1 cellular context compared by ENCODE assay signal in the genomic region with DNA sequence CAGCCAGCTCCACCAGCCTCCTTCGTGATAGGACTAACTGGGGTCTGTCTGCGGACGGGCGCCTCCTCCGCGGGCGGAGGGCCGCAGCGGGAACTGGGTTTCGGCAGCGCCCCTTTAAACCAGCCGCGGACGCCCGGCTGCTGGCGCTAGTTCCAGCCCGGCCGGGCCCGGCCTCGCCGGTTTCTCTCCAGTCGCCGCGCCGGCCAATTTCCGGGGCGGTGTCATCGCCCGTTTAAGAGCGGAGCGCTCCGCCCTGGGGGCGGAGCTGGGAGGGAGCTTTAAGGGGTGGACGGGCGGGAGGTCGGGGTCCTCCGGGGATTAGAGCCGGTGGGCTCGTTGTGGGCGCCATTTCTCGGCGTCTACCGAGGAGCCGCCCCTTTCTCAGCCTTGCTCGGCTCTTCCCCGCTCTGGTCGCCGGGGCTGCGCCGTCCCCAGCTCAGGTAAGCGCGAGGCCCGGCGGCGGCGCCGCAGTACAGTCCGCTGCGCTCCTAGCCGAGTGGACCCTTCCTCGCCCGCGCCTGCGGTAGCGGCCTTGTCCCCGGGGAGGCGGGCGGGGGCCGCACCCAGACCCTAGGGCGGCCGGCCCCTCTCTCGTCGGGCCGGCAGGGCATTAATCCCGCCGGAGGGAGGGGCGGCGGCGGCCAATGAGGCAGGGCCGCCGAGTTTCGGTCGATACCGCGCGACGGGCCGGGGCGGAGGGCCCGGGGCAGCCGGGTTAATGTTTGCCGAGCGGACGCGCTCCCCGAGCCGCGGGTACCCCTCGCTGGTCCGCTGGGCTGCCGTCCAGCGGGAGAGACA.
TF ChIP-seq lines count a peak whose summit lies in the region.

A gene (plus strand): TSS at position 307 of the 798 bp plus-strand sequence. CDS start 6,008 bp downstream, outside the sequence.

TF ChIP-seq in K562, 482 proteins besides CTCF, POLR2A, EP300 and RAD21 (continued from another document and continues in another):
- TF ChIP-seq, protein P1, sequence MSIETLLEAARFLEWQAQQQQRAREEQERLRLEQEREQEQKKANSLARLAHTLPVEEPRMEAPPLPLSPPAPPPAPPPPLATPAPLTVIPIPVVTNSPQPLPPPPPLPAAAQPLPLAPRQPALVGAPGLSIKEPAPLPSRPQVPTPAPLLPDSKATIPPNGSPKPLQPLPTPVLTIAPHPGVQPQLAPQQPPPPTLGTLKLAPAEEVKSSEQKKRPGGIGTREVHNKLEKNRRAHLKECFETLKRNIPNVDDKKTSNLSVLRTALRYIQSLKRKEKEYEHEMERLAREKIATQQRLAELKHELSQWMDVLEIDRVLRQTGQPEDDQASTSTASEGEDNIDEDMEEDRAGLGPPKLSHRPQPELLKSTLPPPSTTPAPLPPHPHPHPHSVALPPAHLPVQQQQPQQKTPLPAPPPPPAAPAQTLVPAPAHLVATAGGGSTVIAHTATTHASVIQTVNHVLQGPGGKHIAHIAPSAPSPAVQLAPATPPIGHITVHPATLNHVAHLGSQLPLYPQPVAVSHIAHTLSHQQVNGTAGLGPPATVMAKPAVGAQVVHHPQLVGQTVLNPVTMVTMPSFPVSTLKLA (conservative IDR thresholded peaks at IDR 0.05) = peak in 1 of 2 experiments; percentile 48; a peak in 2 of 4 replicates
- peak; percentile 99 for TF ChIP-seq SNIP1 (IDR thresholded peaks at IDR 0.05; ENCODE audit: low read depth)
- TF ChIP-seq ZNF146 (CRISPR knock-in tag; IDR thresholded peaks at IDR 0.05; ENCODE audit: unreplicated experiment) = no peak
- peak in 1 of 2 experiments; percentile 61; a peak in 2 of 4 replicates for TF ChIP-seq SRF (CRISPR knock-in tag; IDR thresholded peaks at IDR 0.05)
- peak; percentile 47; the same call in 1 of the 2 replicates for TF ChIP-seq CBX1 (IDR thresholded peaks at IDR 0.05; ENCODE audit: low read depth)
- no peak for TF ChIP-seq POLR2AphosphoS2 (IDR thresholded peaks at IDR 0.05; ENCODE audit: low read length)
- TF ChIP-seq, protein P2, sequence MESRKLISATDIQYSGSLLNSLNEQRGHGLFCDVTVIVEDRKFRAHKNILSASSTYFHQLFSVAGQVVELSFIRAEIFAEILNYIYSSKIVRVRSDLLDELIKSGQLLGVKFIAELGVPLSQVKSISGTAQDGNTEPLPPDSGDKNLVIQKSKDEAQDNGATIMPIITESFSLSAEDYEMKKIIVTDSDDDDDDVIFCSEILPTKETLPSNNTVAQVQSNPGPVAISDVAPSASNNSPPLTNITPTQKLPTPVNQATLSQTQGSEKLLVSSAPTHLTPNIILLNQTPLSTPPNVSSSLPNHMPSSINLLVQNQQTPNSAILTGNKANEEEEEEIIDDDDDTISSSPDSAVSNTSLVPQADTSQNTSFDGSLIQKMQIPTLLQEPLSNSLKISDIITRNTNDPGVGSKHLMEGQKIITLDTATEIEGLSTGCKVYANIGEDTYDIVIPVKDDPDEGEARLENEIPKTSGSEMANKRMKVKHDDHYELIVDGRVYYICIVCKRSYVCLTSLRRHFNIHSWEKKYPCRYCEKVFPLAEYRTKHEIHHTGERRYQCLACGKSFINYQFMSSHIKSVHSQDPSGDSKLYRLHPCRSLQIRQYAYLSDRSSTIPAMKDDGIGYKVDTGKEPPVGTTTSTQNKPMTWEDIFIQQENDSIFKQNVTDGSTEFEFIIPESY (CRISPR knock-in tag; IDR thresholded peaks at IDR 0.05) = peak; percentile 92
- TF ChIP-seq ZBTB7A (IDR thresholded peaks at IDR 0.05; ENCODE audit: borderline replicate concordance, control insufficient read depth, low read depth, low read length) = peak; percentile 93
- peak; percentile 36 for TF ChIP-seq PHF20 (IDR thresholded peaks at IDR 0.05; ENCODE audit: partially characterized antibody)
- TF ChIP-seq NRF1 (conservative IDR thresholded peaks at IDR 0.05 in 1 of 2, IDR thresholded peaks at IDR 0.05 in 1 of 2) = peak; percentile 75 to 77
- TF ChIP-seq POLR2AphosphoS5 (IDR thresholded peaks at IDR 0.05; ENCODE audit: control insufficient read depth, insufficient read depth, low read depth, low read length) = 0 out of 2 replicates have a peak, but pooled peaks have one; percentile 25
- no peak for TF ChIP-seq NUFIP1 (IDR thresholded peaks at IDR 0.05; ENCODE audit: partially characterized antibody)
- TF ChIP-seq FOXP1 (CRISPR knock-in tag; IDR thresholded peaks at IDR 0.05) = peak; percentile 95
- peak; percentile 48 for TF ChIP-seq TBP (optimal IDR thresholded peaks at IDR 0.05; ENCODE audit: low read depth, low read length)
- peak; percentile 80 for TF ChIP-seq RBFOX2 (IDR thresholded peaks at IDR 0.05; ENCODE audit: low read depth, low read length)
- TF ChIP-seq, protein P3, sequence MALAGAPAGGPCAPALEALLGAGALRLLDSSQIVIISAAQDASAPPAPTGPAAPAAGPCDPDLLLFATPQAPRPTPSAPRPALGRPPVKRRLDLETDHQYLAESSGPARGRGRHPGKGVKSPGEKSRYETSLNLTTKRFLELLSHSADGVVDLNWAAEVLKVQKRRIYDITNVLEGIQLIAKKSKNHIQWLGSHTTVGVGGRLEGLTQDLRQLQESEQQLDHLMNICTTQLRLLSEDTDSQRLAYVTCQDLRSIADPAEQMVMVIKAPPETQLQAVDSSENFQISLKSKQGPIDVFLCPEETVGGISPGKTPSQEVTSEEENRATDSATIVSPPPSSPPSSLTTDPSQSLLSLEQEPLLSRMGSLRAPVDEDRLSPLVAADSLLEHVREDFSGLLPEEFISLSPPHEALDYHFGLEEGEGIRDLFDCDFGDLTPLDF (CRISPR knock-in tag; IDR thresholded peaks at IDR 0.05) = peak; percentile 81; the same call in 1 of the 2 replicates
- peak in 1 of 2 experiments; percentile 81; a peak in 2 of 4 replicates for TF ChIP-seq TEAD1 (CRISPR knock-in tag; IDR thresholded peaks at IDR 0.05)
- TF ChIP-seq TEAD4 (IDR thresholded peaks at IDR 0.05; ENCODE audit: low read length) = 0 out of 2 replicates have a peak, but pooled peaks have one; percentile 21
- no peak for TF ChIP-seq TEAD4 (CRISPR knock-in tag; IDR thresholded peaks at IDR 0.05; ENCODE audit: borderline replicate concordance)
- no peak for TF ChIP-seq ZNF830 (CRISPR knock-in tag; IDR thresholded peaks at IDR 0.05)
- TF ChIP-seq PURB (CRISPR knock-in tag; IDR thresholded peaks at IDR 0.05; ENCODE audit: low read depth) = no peak
- peak; percentile 68 for TF ChIP-seq HNRNPLL (IDR thresholded peaks at IDR 0.05; ENCODE audit: low read depth, low read length, poor library complexity, severe bottlenecking)
- TF ChIP-seq KAT2B (IDR thresholded peaks at IDR 0.05; ENCODE audit: low read depth, low read length) = no peak
- TF ChIP-seq, protein P4, sequence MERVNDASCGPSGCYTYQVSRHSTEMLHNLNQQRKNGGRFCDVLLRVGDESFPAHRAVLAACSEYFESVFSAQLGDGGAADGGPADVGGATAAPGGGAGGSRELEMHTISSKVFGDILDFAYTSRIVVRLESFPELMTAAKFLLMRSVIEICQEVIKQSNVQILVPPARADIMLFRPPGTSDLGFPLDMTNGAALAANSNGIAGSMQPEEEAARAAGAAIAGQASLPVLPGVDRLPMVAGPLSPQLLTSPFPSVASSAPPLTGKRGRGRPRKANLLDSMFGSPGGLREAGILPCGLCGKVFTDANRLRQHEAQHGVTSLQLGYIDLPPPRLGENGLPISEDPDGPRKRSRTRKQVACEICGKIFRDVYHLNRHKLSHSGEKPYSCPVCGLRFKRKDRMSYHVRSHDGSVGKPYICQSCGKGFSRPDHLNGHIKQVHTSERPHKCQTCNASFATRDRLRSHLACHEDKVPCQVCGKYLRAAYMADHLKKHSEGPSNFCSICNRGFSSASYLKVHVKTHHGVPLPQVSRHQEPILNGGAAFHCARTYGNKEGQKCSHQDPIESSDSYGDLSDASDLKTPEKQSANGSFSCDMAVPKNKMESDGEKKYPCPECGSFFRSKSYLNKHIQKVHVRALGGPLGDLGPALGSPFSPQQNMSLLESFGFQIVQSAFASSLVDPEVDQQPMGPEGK (CRISPR knock-in tag; IDR thresholded peaks at IDR 0.05; ENCODE audit: borderline replicate concordance) = no peak
- peak; percentile 89 for TF ChIP-seq ZNF431 (CRISPR knock-in tag; IDR thresholded peaks at IDR 0.05)
- peak; percentile 65; the same call in 1 of the 2 replicates for TF ChIP-seq CTBP1 (IDR thresholded peaks at IDR 0.05; ENCODE audit: borderline replicate concordance)
- TF ChIP-seq, protein P5, sequence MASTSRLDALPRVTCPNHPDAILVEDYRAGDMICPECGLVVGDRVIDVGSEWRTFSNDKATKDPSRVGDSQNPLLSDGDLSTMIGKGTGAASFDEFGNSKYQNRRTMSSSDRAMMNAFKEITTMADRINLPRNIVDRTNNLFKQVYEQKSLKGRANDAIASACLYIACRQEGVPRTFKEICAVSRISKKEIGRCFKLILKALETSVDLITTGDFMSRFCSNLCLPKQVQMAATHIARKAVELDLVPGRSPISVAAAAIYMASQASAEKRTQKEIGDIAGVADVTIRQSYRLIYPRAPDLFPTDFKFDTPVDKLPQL (IDR thresholded peaks at IDR 0.05; ENCODE audit: extremely low read depth, insufficient read length) = no peak
- TF ChIP-seq, protein P6, sequence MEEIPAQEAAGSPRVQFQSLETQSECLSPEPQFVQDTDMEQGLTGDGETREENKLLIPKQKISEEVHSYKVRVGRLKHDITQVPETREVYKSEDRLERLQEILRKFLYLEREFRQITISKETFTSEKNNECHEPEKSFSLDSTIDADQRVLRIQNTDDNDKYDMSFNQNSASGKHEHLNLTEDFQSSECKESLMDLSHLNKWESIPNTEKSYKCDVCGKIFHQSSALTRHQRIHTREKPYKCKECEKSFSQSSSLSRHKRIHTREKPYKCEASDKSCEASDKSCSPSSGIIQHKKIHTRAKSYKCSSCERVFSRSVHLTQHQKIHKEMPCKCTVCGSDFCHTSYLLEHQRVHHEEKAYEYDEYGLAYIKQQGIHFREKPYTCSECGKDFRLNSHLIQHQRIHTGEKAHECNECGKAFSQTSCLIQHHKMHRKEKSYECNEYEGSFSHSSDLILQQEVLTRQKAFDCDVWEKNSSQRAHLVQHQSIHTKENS (CRISPR knock-in tag; IDR thresholded peaks at IDR 0.05) = no peak
- TF ChIP-seq XRCC5 (IDR thresholded peaks at IDR 0.05; ENCODE audit: low read depth, low read length) = peak; percentile 75; the same call in 1 of the 2 replicates
- TF ChIP-seq, protein P7, sequence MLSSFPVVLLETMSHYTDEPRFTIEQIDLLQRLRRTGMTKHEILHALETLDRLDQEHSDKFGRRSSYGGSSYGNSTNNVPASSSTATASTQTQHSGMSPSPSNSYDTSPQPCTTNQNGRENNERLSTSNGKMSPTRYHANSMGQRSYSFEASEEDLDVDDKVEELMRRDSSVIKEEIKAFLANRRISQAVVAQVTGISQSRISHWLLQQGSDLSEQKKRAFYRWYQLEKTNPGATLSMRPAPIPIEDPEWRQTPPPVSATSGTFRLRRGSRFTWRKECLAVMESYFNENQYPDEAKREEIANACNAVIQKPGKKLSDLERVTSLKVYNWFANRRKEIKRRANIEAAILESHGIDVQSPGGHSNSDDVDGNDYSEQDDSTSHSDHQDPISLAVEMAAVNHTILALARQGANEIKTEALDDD (IDR thresholded peaks at IDR 0.05) = 0 out of 2 replicates have a peak, but pooled peaks have one; percentile 39
- TF ChIP-seq CCNT2 (IDR thresholded peaks at IDR 0.05; ENCODE audit: borderline replicate concordance, extremely low read depth, insufficient read length, low read depth, low read length) = peak; percentile 81
- TF ChIP-seq EGR1 (conservative IDR thresholded peaks at IDR 0.05) = peak; percentile 25; the same call in 1 of the 2 replicates
- peak; percentile 83 for TF ChIP-seq GABPB1 (CRISPR knock-in tag; IDR thresholded peaks at IDR 0.05)
- no peak for TF ChIP-seq ATF1 (CRISPR knock-in tag; IDR thresholded peaks at IDR 0.05)
- TF ChIP-seq ATF1 (tag; IDR thresholded peaks at IDR 0.05) = peak; percentile 20; the same call in 1 of the 2 replicates
- TF ChIP-seq NCOA1 (IDR thresholded peaks at IDR 0.05; ENCODE audit: low read depth) = no peak
- TF ChIP-seq POLR2G (IDR thresholded peaks at IDR 0.05; ENCODE audit: low read depth, low read length) = peak; percentile 85
- TF ChIP-seq, protein P8, sequence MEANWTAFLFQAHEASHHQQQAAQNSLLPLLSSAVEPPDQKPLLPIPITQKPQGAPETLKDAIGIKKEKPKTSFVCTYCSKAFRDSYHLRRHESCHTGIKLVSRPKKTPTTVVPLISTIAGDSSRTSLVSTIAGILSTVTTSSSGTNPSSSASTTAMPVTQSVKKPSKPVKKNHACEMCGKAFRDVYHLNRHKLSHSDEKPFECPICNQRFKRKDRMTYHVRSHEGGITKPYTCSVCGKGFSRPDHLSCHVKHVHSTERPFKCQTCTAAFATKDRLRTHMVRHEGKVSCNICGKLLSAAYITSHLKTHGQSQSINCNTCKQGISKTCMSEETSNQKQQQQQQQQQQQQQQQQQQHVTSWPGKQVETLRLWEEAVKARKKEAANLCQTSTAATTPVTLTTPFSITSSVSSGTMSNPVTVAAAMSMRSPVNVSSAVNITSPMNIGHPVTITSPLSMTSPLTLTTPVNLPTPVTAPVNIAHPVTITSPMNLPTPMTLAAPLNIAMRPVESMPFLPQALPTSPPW (CRISPR knock-in tag; IDR thresholded peaks at IDR 0.05) = peak; percentile 68
- TF ChIP-seq ZNF224 (CRISPR knock-in tag; IDR thresholded peaks at IDR 0.05) = peak; percentile 78; the same call in 1 of the 2 replicates
- TF ChIP-seq NBN (IDR thresholded peaks at IDR 0.05; ENCODE audit: low read depth) = 0 out of 2 replicates have a peak, but pooled peaks have one; percentile 30
- no peak for TF ChIP-seq BRCA1 (IDR thresholded peaks at IDR 0.05)
- no peak for TF ChIP-seq BRCA1 (CRISPR knock-in tag; IDR thresholded peaks at IDR 0.05)
- 0 out of 4 replicates have a peak, but pooled peaks of 1 of the 2 experiments have one; percentile 27 for TF ChIP-seq NONO (IDR thresholded peaks at IDR 0.05; ENCODE audit: low read depth in 2 of 2, low read length in 1 of 2)
- TF ChIP-seq TOE1 (IDR thresholded peaks at IDR 0.05; ENCODE audit: borderline replicate concordance) = peak; percentile 95
- no peak for TF ChIP-seq TOE1 (CRISPR knock-in tag; IDR thresholded peaks at IDR 0.05; ENCODE audit: borderline replicate concordance, low read depth)
- peak; percentile 69; the same call in 1 of the 2 replicates for TF ChIP-seq PHF8 (IDR thresholded peaks at IDR 0.05; ENCODE audit: borderline replicate concordance, low read length)
- TF ChIP-seq, protein P9, sequence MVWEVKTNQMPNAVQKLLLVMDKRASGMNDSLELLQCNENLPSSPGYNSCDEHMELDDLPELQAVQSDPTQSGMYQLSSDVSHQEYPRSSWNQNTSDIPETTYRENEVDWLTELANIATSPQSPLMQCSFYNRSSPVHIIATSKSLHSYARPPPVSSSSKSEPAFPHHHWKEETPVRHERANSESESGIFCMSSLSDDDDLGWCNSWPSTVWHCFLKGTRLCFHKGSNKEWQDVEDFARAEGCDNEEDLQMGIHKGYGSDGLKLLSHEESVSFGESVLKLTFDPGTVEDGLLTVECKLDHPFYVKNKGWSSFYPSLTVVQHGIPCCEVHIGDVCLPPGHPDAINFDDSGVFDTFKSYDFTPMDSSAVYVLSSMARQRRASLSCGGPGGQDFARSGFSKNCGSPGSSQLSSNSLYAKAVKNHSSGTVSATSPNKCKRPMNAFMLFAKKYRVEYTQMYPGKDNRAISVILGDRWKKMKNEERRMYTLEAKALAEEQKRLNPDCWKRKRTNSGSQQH (CRISPR knock-in tag; IDR thresholded peaks at IDR 0.05) = no peak
- TF ChIP-seq PRMT5 (CRISPR knock-in tag; IDR thresholded peaks at IDR 0.05) = no peak
